In genomic region chr12:12562016-12562483, GRCh38 we compare ENCODE assay signal across 1 cellular context.
A peak's percentile ranks its signal among the peaks of the same experiment; 100 is the strongest.
TF ChIP-seq lines count a peak whose summit lies in the region.

No MANE protein-coding gene starts in this region.

TF ChIP-seq in GM12878, 131 proteins besides CTCF, POLR2A, EP300 and RAD21 (continued from another document):
- TF ChIP-seq MLLT1 (IDR thresholded peaks at IDR 0.05): peak; percentile 73
- TF ChIP-seq YY1 (IDR thresholded peaks at IDR 0.05; ENCODE audit: low read depth, low read length): 0 out of 2 replicates have a peak, but pooled peaks have one; percentile 1
- TF ChIP-seq HDAC6 (IDR thresholded peaks at IDR 0.05; ENCODE audit: unreplicated experiment): no peak
- no peak for TF ChIP-seq HCFC1 (IDR thresholded peaks at IDR 0.05; ENCODE audit: low read length)
- no peak for TF ChIP-seq MYC (IDR thresholded peaks at IDR 0.05; ENCODE audit: insufficient read depth, insufficient read length, insufficient replicate concordance, low read length, severe bottlenecking)
- no peak for TF ChIP-seq NBN (IDR thresholded peaks at IDR 0.05)
- TF ChIP-seq ASH2L (IDR thresholded peaks at IDR 0.05; ENCODE audit: borderline replicate concordance, low read depth): no peak
- TF ChIP-seq ZNF207 (IDR thresholded peaks at IDR 0.05; ENCODE audit: borderline replicate concordance): no peak
